In the genomic region with DNA sequence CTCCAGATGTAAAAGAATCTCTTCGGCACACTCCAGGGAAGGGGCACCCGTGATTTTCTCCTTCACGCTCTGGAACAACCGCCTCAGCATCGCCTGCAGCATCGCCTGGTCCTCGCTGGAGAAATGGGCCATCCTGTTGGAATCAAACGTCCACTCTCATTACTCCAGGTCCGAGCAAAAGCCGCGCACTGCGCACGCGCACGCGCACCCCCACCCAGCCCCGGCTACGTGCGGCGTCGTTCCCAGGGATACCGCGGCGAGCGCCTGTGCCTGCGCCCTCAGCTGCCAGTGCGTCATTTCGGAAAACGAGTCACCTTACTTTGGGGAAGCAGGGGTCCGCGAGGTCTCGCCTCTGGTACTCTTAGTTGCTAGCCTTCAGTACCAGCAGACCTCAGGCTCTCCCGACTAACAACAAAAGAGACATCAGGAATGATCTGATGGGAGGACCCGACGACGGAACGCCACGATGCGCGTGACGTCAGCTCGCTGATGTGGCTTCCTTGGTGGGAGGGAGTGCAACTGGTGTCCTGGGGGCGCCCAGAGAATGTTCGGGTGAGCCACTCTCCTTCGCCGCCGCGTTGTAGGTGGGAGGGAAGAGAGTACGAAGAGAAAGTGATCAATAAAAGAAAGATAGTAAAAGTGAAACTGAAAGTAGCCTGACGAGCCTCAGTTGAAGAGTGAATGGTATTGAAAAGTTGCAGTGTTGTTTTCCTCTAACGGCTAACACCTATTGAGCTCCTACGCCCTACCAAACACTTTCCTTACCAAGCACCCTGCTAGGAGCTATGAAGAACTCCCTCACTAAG, we compare ENCODE assay signal across 8 cellular contexts. TPM values are rescaled to one million over a fixed set of nuclear protein-coding genes. Genes with fewer than 3 reads are reported as not detected.
A peak's percentile ranks its signal among the peaks of the same experiment; 100 is the strongest.
DNase-seq lines count a peak whose midpoint lies in the region; ATAC-seq and TF ChIP-seq lines count a peak whose summit lies in the region.

A gene with protein sequence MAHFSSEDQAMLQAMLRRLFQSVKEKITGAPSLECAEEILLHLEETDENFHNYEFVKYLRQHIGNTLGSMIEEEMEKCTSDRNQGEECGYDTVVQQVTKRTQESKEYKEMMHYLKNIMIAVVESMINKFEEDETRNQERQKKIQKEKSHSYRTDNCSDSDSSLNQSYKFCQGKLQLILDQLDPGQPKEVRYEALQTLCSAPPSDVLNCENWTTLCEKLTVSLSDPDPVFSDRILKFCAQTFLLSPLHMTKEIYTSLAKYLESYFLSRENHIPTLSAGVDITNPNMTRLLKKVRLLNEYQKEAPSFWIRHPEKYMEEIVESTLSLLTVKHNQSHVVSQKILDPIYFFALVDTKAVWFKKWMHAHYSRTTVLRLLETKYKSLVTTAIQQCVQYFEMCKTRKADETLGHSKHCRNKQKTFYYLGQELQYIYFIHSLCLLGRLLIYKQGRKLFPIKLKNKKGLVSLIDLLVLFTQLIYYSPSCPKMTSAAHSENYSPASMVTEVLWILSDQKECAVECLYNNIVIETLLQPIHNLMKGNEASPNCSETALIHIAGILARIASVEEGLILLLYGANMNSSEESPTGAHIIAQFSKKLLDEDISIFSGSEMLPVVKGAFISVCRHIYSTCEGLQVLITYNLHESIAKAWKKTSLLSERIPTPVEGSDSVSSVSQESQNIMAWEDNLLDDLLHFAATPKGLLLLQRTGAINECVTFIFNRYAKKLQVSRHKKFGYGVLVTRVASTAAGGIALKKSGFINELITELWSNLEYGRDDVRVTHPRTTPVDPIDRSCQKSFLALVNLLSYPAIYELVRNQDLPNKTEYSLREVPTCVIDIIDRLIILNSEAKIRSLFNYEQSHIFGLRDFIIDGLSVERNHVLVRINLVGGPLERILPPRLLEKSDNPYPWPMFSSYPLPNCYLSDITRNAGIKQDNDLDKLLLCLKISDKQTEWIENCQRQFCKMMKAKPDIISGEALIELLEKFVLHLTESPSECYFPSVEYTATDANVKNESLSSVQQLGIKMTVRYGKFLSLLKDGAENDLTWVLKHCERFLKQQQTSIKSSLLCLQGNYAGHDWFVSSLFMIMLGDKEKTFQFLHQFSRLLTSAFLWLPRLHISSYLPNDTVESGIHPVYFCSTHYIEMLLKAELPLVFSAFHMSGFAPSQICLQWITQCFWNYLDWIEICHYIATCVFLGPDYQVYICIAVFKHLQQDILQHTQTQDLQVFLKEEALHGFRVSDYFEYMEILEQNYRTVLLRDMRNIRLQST (minus strand): TSS at position 182 of the 806 bp plus-strand sequence. CDS start 50 bp downstream, at position 132.

- TSS peak; percentile 93 for BruUV-seq in mammary epithelial cell (replicated peaks; lab: Mats Ljungman, UMichigan)

- DNase-seq in AG04450 (ENCODE audit: low read depth, low spot score) (peak; percentile 78), NCI-H2196 treated with DMSO at 0.1 percent for 48 hours (lab: John Stamatoyannopoulos, UW; ENCODE audit: unreplicated experiment) (peak; percentile 85), WERI-Rb-1 (peak; percentile 92), mammary epithelial cell (peak; percentile 87), iPS-NIHi11 (ENCODE audit: low spot score) (peak; percentile 94)

- H3K27ac ChIP-seq in AG04450 (ENCODE audit: low read depth, low read length): peak within 1 kb of the TSS; percentile 98
- H3K27ac ChIP-seq in WERI-Rb-1: peak within 1 kb of the TSS; percentile 81
- peak within 1 kb of the TSS; percentile 92 for H3K27ac ChIP-seq in mammary epithelial cell (ENCODE audit: insufficient read depth, low read depth, low read length)
- H3K27ac ChIP-seq in skin epidermis: peak within 1 kb of the TSS; percentile 40 to 98 (median 94)

- peaks cover 3% of the 10 kb centered on the region; the same call in 1 of the 2 replicates for H3K9me3 ChIP-seq in AG04450 (ENCODE audit: control insufficient read depth, insufficient read depth, low read length)
- H3K9me3 ChIP-seq in WERI-Rb-1 (ENCODE audit: severe bottlenecking): no peaks in the 10 kb centered on the region
- no peaks in the 10 kb centered on the region for H3K9me3 ChIP-seq in mammary epithelial cell (replicated peaks; ENCODE audit: insufficient read depth, low read length)

- peak within 1 kb of the TSS; percentile 78 for H3K4me3 ChIP-seq in AG04450 (ENCODE audit: low read depth, low read length)
- peak within 1 kb of the TSS; percentile 54 for H3K4me3 ChIP-seq in WERI-Rb-1 (ENCODE audit: low read depth, low read length)
- peak within 1 kb of the TSS; percentile 56 to 69 (median 66) for H3K4me3 ChIP-seq in mammary epithelial cell (replicated peaks in 1 of 3; ENCODE audit: insufficient read depth in 1 of 3, low read depth in 2 of 3, low read length in 3 of 3)
- H3K4me3 ChIP-seq in skin epidermis: peak within 1 kb of the TSS; percentile 53 to 83 (median 65)

- H3K27me3 ChIP-seq in AG04450 (ENCODE audit: control insufficient read depth, insufficient read depth, low read length): no peaks in the 10 kb centered on the region
- no peaks in the 10 kb centered on the region for H3K27me3 ChIP-seq in WERI-Rb-1 (ENCODE audit: insufficient read depth, low read depth, severe bottlenecking)
- H3K27me3 ChIP-seq in mammary epithelial cell (ENCODE audit: insufficient read depth, low read length): no peaks in the 10 kb centered on the region

- ATAC-seq in GM18907 (IDR thresholded peaks at IDR 0.05; ENCODE audit: unreplicated experiment) (peak; percentile 96), HG03139 (IDR thresholded peaks at IDR 0.05; ENCODE audit: unreplicated experiment) (peak; percentile 93)

- H2AFZ ChIP-seq in mammary epithelial cell (ENCODE audit: low read depth, low read length): peak within 1 kb of the TSS; percentile 94

- TF ChIP-seq CTCF in AG04450 (IDR thresholded peaks at IDR 0.05; ENCODE audit: low read depth, low read length) (no peak), WERI-Rb-1 (IDR thresholded peaks at IDR 0.05; ENCODE audit: low read depth, low read length) (no peak), mammary epithelial cell (conservative IDR thresholded peaks at IDR 0.05 in 1 of 2, IDR thresholded peaks at IDR 0.05 in 1 of 2; ENCODE audit: extremely low read depth in 1 of 2, insufficient read depth in 1 of 2, low read depth in 1 of 2, low read length in 2 of 2) (no peak)

- H3K4me2 ChIP-seq in mammary epithelial cell (ENCODE audit: insufficient read depth, low read depth, low read length): peak within 1 kb of the TSS; percentile 87

- H4K20me1 ChIP-seq in mammary epithelial cell (ENCODE audit: insufficient read depth, low read length): no peaks in the 10 kb centered on the region

- H3K9ac ChIP-seq in mammary epithelial cell (ENCODE audit: insufficient read depth, low read length): peak within 1 kb of the TSS; percentile 90

- intact Hi-C loops in mammary epithelial cell (cut with micrococcal nuclease): loop anchor here (1.0 kb wide), 1 partner anchor 24 kb away; no protein-coding TSS in a partner anchor

- POLR2A ChIA-PET in AG04450 (lab: Yijun Ruan, JAX): no interaction called here

- no peaks in the 10 kb centered on the region for H3K36me3 ChIP-seq in WERI-Rb-1
- H3K36me3 ChIP-seq in mammary epithelial cell (ENCODE audit: insufficient read depth, low read length): no peaks in the 10 kb centered on the region

- peaks cover 6% of the 10 kb centered on the region for H3K79me2 ChIP-seq in mammary epithelial cell (ENCODE audit: insufficient read depth, low read length)

- under 1% methylated on average over 22 of the region's 52 CpGs for WGBS in mammary epithelial cell (ENCODE audit: low coverage, missing lambda C conversion rate)

- CTCF ChIA-PET in AG04450 (lab: Charles Lee) (interaction anchor here (0.7 to 1.4 kb wide), 3 partner anchors 24 to 278 kb away, joined by 3 to 6 read pairs (median 4); no protein-coding TSS in a partner anchor), mammary epithelial cell (lab: Charles Lee; ENCODE audit: low non-redundant PET) (interaction anchor here (0.6 kb wide), 1 partner anchor 42 kb away, joined by 6 read pairs; no protein-coding TSS in a partner anchor)

- in situ Hi-C loops in mammary epithelial cell (cut with MboI; ENCODE audit: low sequenced_read_pairs in 2 of 2): no loop called here

- peaks cover 4% of the 10 kb centered on the region for H3K4me1 ChIP-seq in mammary epithelial cell (ENCODE audit: insufficient read depth, low read length)

- dilution Hi-C loops in mammary epithelial cell (cut with HindIII; ENCODE audit: low sequenced_read_pairs): no loop called here

RNA-seq across cellular contexts. Expression of the gene that starts here (rescaled TPM):
- polyA plus RNA-seq in AG04450 (2011; rRNA removed): 3.5 and 6.3 TPM in 2 replicates
- polyA minus RNA-seq in AG04450 (2011; rRNA and poly(A)+ RNA removed): 6.5 and 9.5 TPM in 2 replicates
- total RNA-seq in mammary epithelial cell: 10 to 100 TPM in 1 of 2 donors, 1 to 10 TPM in 1; 7.9 to 13.8 TPM
- 2.9 TPM for polyA plus RNA-seq in mammary epithelial cell
- 0.31 TPM for polyA minus RNA-seq in mammary epithelial cell

Comparison
In these comparisons a context has a peak if more than half of its experiments do, and no peak if none do; other contexts are left out.
1. Peak in every context shown above with its lines: DNase-seq, ATAC-seq, H3K4me3 ChIP-seq and H3K27ac ChIP-seq.